Comparison of ENCODE assay signal across 9 cellular contexts in genomic region chr19:13968383-13968935, GRCh38. TPM values are rescaled to one million over a fixed set of nuclear protein-coding genes. Genes with fewer than 3 reads are reported as not detected.
"Had no signal": no experiment of that assay in that cellular context is flagged by ENCODE, and none has a peak within 500 bp of the region (broad histone marks: within the 10 kb centered on the region; RNA-seq: fewer than 3 reads in every experiment).

No MANE protein-coding gene starts in this region.

- H3K4me1 Mint-ChIP-seq: GM23338 had no signal

- H3K4me3 Mint-ChIP-seq: GM23338, HFFc6 had no signal

- FAIRE-seq: H1, HTR-8/SVneo had no signal

- H3K27ac Mint-ChIP-seq: GM23338, HFFc6 had no signal

- H3K9me3 ChIP-seq: HAP-1 had no signal

- H2AFZ ChIP-seq: GM23338 had no signal

- ATAC-seq: GM23338, HCT116 had no signal

- H3K4me3 ChIP-seq: GM23338, HAP-1 had no signal

- H3K4me2 ChIP-seq: GM23338 had no signal

- H3K4me1 ChIP-seq: HAP-1 had no signal

- H3K9me3 Mint-ChIP-seq: GM23338, HFFc6 had no signal

- DNase-seq: HFFc6, IMR-90 had no signal

RNA-seq across cellular contexts. Expression of gene PODNL1, which starts 30.2 kb away (rescaled TPM):
- polyA plus RNA-seq: GM23338 had no signal

RNA-seq across cellular contexts. Expression of gene RLN3, which starts 59.5 kb away (rescaled TPM):
- total RNA-seq: GM23338, H1, H7, HFFc6, HT-29, IMR-90 had no signal
- polyA plus RNA-seq: GM23338, H1, IMR-90 had no signal
